1 cellular context compared by ENCODE assay signal in the genomic region with DNA sequence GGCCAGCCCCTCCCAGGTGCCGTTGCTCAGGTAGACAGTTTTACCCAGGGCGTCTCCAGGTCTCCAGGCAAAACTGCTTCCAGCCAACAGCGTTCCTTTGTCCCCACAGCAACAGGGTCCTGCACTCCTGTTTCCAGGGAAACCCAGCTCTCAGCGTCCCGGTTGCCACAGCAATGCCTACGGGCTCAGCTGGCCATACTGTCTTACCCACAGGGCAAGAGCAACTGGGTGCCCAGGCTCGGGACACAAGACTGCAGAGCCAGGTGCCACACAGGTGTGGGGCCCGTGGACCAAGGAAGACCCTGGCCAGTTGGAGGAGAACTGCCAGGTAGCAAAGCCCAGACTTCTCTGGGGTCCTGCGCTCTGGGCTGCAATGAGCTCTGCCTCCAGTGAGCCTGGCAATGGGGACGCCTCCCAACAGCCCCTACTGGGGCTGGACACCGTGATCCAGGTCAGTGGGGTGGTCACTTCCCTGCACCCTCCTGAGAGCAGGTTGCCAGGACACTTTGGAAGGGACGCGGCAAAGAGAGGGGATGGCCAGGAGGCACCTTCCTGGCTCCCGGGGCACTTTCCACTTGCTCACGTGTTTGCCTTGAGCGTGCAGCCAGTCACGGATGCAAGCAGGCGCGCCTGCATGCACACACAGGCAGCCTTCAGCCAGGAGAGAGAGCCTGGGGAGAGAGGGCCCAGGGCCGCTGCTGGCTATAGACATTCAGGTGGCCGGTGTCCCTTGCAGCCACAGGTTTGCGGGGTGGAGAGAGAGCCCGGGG.
TF ChIP-seq lines count a peak whose summit lies in the region.

A gene (plus strand): TSS at position 196 of the 770 bp plus-strand sequence. CDS start 178 bp downstream, at position 374.

TF ChIP-seq in H1, 55 proteins besides CTCF, POLR2A, EP300 and RAD21:
- no peak for TF ChIP-seq KDM5A (IDR thresholded peaks at IDR 0.05; ENCODE audit: low read length)
- no peak for TF ChIP-seq SAP30 (IDR thresholded peaks at IDR 0.05; ENCODE audit: insufficient read depth, insufficient replicate concordance, low read length)
- no peak for TF ChIP-seq JUN (IDR thresholded peaks at IDR 0.05; ENCODE audit: low read depth, low read length)
- no peak for TF ChIP-seq TBP (IDR thresholded peaks at IDR 0.05; ENCODE audit: low read depth, low read length)
- TF ChIP-seq POLR2AphosphoS5 (IDR thresholded peaks at IDR 0.05; ENCODE audit: low read depth, low read length) = no peak
- no peak for TF ChIP-seq CTBP2 (IDR thresholded peaks at IDR 0.05; ENCODE audit: borderline replicate concordance, insufficient read depth, insufficient read length, low read length)
- TF ChIP-seq GTF2F1 (IDR thresholded peaks at IDR 0.05; ENCODE audit: borderline replicate concordance, low read depth, low read length) = no peak
- no peak for TF ChIP-seq BRCA1 (IDR thresholded peaks at IDR 0.05; ENCODE audit: low read depth, low read length)
- TF ChIP-seq ASH2L (IDR thresholded peaks at IDR 0.05; ENCODE audit: low read length) = no peak
- no peak for TF ChIP-seq SP1 (IDR thresholded peaks at IDR 0.05; ENCODE audit: low read depth, low read length)
- no peak for TF ChIP-seq RFX5 (IDR thresholded peaks at IDR 0.05; ENCODE audit: borderline replicate concordance, low read depth, low read length)
- TF ChIP-seq TAF7 (optimal IDR thresholded peaks at IDR 0.05; ENCODE audit: borderline replicate concordance, low read depth, low read length) = no peak
- TF ChIP-seq PHF8 (conservative IDR thresholded peaks at IDR 0.05; ENCODE audit: low read depth, low read length) = no peak
- TF ChIP-seq, protein P1, sequence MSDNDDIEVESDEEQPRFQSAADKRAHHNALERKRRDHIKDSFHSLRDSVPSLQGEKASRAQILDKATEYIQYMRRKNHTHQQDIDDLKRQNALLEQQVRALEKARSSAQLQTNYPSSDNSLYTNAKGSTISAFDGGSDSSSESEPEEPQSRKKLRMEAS (IDR thresholded peaks at IDR 0.05) = no peak
- no peak for TF ChIP-seq EGR1 (IDR thresholded peaks at IDR 0.05; ENCODE audit: borderline replicate concordance, low read depth, low read length)
- TF ChIP-seq FOSL1 (IDR thresholded peaks at IDR 0.05; ENCODE audit: insufficient read depth, low read depth, low read length) = no peak
- TF ChIP-seq KDM4A (IDR thresholded peaks at IDR 0.05; ENCODE audit: low read depth, low read length, severe bottlenecking) = no peak
- no peak for TF ChIP-seq HDAC6 (IDR thresholded peaks at IDR 0.05; ENCODE audit: low read depth, low read length)
TF ChIP-seq in H1: peak in this region for 0.
